Comparison of ENCODE assay signal across 7 cellular contexts in the genomic region with DNA sequence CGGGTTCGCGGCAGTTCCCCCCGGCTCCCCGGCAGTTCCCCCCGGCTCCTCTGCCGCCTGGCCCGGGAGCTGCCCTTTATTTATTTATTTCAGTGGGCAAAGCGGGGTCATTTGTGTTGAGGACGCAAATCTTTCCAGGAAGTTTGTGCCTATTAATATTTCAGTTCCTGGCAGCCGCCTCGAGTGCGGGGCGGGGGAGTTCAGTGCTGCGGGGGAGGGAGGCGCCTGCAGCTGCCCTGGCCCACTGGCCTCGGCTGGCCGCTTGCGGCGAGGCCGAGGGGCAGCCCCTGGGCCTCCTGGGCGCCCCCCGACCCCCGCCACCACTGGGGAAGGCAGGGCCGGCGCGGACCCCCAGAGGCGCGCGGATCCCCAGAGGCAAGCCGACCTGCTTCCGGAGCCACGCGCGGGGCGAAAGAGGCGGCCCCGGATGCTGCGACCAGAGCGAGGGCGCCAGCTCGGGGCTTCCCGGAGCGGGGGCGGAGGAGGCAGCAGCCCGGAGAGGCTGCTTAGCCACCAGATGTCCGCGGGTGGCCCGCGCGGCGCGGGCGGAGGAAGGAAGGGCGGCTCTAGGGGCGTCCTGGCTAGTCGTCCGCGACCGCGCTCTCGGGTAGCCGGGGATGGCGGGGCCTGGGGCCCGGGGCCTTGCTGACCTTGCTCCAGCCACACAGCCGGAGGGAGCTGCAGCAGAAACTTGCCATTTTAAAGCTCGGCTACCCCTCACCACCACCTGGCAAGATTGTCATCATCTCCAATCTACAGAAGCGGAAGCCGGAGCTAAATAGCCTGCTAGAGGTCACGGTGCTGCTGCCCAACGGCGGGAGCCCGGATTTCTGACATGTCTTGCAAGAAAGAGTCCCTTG. TPM values are rescaled to one million over a fixed set of nuclear protein-coding genes. Genes with fewer than 3 reads are reported as not detected.
A peak's percentile ranks its signal among the peaks of the same experiment; 100 is the strongest.
DNase-seq lines count a peak whose midpoint lies in the region; FAIRE-seq and TF ChIP-seq lines count a peak whose summit lies in the region.

No MANE protein-coding gene starts in this region.

- H3K27me3 ChIP-seq in H7 (ENCODE audit: control insufficient read depth, insufficient read depth, low read length) (peaks cover 8% of the 10 kb centered on the region), MG63 (no peaks in the 10 kb centered on the region), keratinocyte (ENCODE audit: control insufficient read depth, extremely low read depth, insufficient read depth, low read length) (no peaks in the 10 kb centered on the region)

- peak; percentile 95 for DNase-seq in GM12891 (ENCODE audit: insufficient read length, low spot score)
- peak; percentile 89 for DNase-seq in H7
- DNase-seq in MG63: peak; percentile 82
- DNase-seq in central memory CD4-positive, alpha-beta T cell: peak; percentile 41
- DNase-seq in keratinocyte (ENCODE audit: low read depth, low spot score): no peak
- DNase-seq in stimulated activated CD4-positive, alpha-beta T cell treated with anti-CD3 and anti-CD28 coated beads, Interleukin-15, amount 100 ng/mL, for 1 hour (ENCODE audit: low read depth in 1 of 2, low spot score in 1 of 2): peak; percentile 38 to 47

- dilution Hi-C loops in keratinocyte (cut with MboI; ENCODE audit: extremely low pct_ligation_motif_present, low sequenced_read_pairs): no loop called here

- H3K36me3 ChIP-seq in H7 (replicated peaks; ENCODE audit: control insufficient read depth, insufficient read depth, low read length): no peaks in the 10 kb centered on the region
- H3K36me3 ChIP-seq in MG63: no peaks in the 10 kb centered on the region
- H3K36me3 ChIP-seq in keratinocyte (ENCODE audit: control insufficient read depth in 2 of 2, extremely low read depth in 1 of 2, insufficient read depth in 2 of 2, low read length in 2 of 2): no peaks in the 10 kb centered on the region

- TF ChIP-seq CTCF in VCaP (conservative IDR thresholded peaks at IDR 0.05) (no peak), keratinocyte (optimal IDR thresholded peaks at IDR 0.05 in 1 of 3, IDR thresholded peaks at IDR 0.05 in 1 of 3, conservative IDR thresholded peaks at IDR 0.05 in 1 of 3; ENCODE audit: extremely low read depth in 1 of 3, insufficient read depth in 2 of 3, low read length in 3 of 3) (no peak)

- no peaks in the 10 kb centered on the region for H3K9me1 ChIP-seq in keratinocyte (ENCODE audit: control insufficient read depth, extremely low read depth, insufficient read depth, low read length)

- peak overlapping the region; percentile 70 for H3K9ac ChIP-seq in keratinocyte (ENCODE audit: control insufficient read depth, extremely low read depth, insufficient read depth, low read length)

- H2AFZ ChIP-seq in keratinocyte (ENCODE audit: control insufficient read depth, low read length): peak overlapping the region; percentile 51

- H3K79me2 ChIP-seq in keratinocyte (ENCODE audit: control insufficient read depth, insufficient read depth, low read length): no peaks in the 10 kb centered on the region

- H3K27ac ChIP-seq in VCaP: peak overlapping the region; percentile 99
- peak overlapping the region; percentile 47 for H3K27ac ChIP-seq in keratinocyte (ENCODE audit: control insufficient read depth, insufficient read depth, low read length)

- H3K4me3 ChIP-seq in H7 (ENCODE audit: insufficient read depth, low read depth, low read length): peak overlapping the region; percentile 74
- peak overlapping the region; percentile 51 for H3K4me3 ChIP-seq in MG63
- H3K4me3 ChIP-seq in keratinocyte (ENCODE audit: control insufficient read depth in 2 of 3, extremely low read depth in 1 of 3, insufficient read depth in 2 of 3, low read depth in 1 of 3, low read length in 3 of 3): peak overlapping the region; percentile 46 to 68 (median 61)

- peaks cover 14% of the 10 kb centered on the region for H3K4me1 ChIP-seq in keratinocyte (ENCODE audit: control insufficient read depth, extremely low read depth, insufficient read depth, low read length)

- no peaks in the 10 kb centered on the region for H4K20me1 ChIP-seq in keratinocyte (ENCODE audit: control insufficient read depth, extremely low read depth, insufficient read depth, low read length)

- H3K4me2 ChIP-seq in keratinocyte (ENCODE audit: control insufficient read depth, extremely low read depth, insufficient read depth, low read depth, low read length): peak overlapping the region; percentile 85

- peak; percentile 77 for FAIRE-seq in GM12891 (lab: Jason Lieb, UNC)
- FAIRE-seq in keratinocyte (lab: Jason Lieb, UNC): no peak

- H3K9me3 ChIP-seq in MG63 (no peaks in the 10 kb centered on the region), keratinocyte (ENCODE audit: control insufficient read depth, low read depth, low read length) (no peaks in the 10 kb centered on the region)

- peak; percentile 64 for TF ChIP-seq POLR2A in GM12891 (IDR thresholded peaks at IDR 0.05; ENCODE audit: low read depth, low read length)

TF ChIP-seq in GM12891, 5 proteins besides CTCF, POLR2A, EP300 and RAD21:
- TF ChIP-seq POU2F2 (IDR thresholded peaks at IDR 0.05; ENCODE audit: low read depth, low read length) (peak; percentile 66), TAF1 (IDR thresholded peaks at IDR 0.05; ENCODE audit: low read depth, low read length) (peak; percentile 54; the same call in 1 of the 2 replicates), POLR2AphosphoS5 (IDR thresholded peaks at IDR 0.05; ENCODE audit: low read depth, low read length) (peak; percentile 63), SPI1 (IDR thresholded peaks at IDR 0.05; ENCODE audit: low read depth, low read length) (peak; percentile 38; the same call in 1 of the 2 replicates), PAX5 (IDR thresholded peaks at IDR 0.05; ENCODE audit: insufficient read depth, low read length, severe bottlenecking) (peak; percentile 88)

RNA-seq across cellular contexts. Expression of a gene that starts 48.0 kb away (rescaled TPM):
- 237 TPM for polyA plus RNA-seq in GM12891 (2012; ENCODE audit: low read depth, missing spikeins)
- total RNA-seq in H7 (2014; rRNA removed; shearing (Covaris generic)): 963 and 975 TPM in 2 replicates
- total RNA-seq in MG63 (2014; rRNA removed; shearing (Covaris generic); ENCODE audit: low replicate concordance): 121 and 188 TPM in 2 replicates
- 221 to 358 TPM (median 291 TPM) in 3 replicates for polyA plus RNA-seq in keratinocyte
- 440 TPM for polyA plus RNA-seq in keratinocyte (2011; ENCODE audit: low read depth)
- 184 and 205 TPM in 2 replicates for polyA plus RNA-seq in keratinocyte (2011; cell fraction: cytosol; rRNA removed)
- polyA plus RNA-seq in keratinocyte (2011; cell fraction: nucleus; rRNA removed): 69.2 and 73.1 TPM in 2 replicates
- polyA plus RNA-seq in keratinocyte (2012; ENCODE audit: low replicate concordance): 263 and 302 TPM in 2 replicates
- 12.8 to 75.3 TPM (median 47.7 TPM) in 3 replicates for polyA minus RNA-seq in keratinocyte
- 99.0 TPM for polyA minus RNA-seq in keratinocyte (2011; cell fraction: cytosol; rRNA and poly(A)+ RNA removed)
- polyA minus RNA-seq in keratinocyte (2011; cell fraction: nucleus; rRNA and poly(A)+ RNA removed): 17.0 and 21.1 TPM in 2 replicates
